Comparison of ENCODE assay signal across 22 cellular contexts in the genomic region with DNA sequence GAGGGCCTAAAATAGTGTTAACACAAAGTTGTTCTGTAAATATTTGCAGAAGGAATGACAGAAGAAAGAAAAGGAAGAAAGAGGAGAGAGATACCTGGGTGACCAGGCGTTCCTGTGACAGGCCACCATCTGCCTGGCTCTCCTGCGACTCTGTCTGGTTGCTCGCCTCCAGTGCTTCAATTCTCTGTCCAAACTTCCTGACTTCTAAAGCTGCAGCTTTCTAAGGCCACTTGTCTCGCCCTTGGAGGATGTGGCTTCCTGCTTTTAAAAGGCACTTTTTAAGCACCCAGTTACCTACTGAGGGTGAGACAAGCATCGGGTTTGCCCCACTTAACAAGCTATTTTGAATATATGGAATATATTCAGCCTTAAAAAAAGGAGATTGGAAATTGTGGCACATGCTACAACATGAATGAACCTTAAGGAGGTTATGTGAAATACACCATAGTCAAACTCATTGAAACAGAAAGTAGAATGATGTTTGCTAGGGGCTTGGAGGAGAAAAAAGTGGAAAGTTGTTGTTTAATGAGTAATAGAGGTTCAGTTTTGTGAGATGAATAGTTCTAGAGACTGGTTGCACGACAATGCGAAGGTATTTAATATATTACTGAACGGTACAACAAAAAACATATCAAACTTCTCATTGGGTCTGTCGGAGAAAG. TPM values are rescaled to one million over a fixed set of nuclear protein-coding genes. Genes with fewer than 3 reads are reported as not detected.
DNase-seq lines count a peak whose midpoint lies in the region; ATAC-seq and TF ChIP-seq lines count a peak whose summit lies in the region.
"Had no signal": no experiment of that assay in that cellular context is flagged by ENCODE, and none has a peak within 500 bp of the region (broad histone marks: within the 10 kb centered on the region; RNA-seq: fewer than 3 reads in every experiment).

No MANE protein-coding gene starts in this region.

- peak; percentile 46 for ATAC-seq in GM18867 (IDR thresholded peaks at IDR 0.05; ENCODE audit: unreplicated experiment)
- peak; percentile 65 for ATAC-seq in GM21737 (IDR thresholded peaks at IDR 0.05; ENCODE audit: unreplicated experiment)
- ATAC-seq in HG03354 (IDR thresholded peaks at IDR 0.05; ENCODE audit: poor library complexity, severe bottlenecking, unreplicated experiment), result peak; percentile 64
- ATAC-seq in HG03571 (IDR thresholded peaks at IDR 0.05; ENCODE audit: unreplicated experiment), result no peak
- ATAC-seq: Right ventricle myocardium inferior, T-cell had no signal

- no peaks in the 10 kb centered on the region for H3K36me3 ChIP-seq in left ventricle myocardium inferior
- H3K36me3 ChIP-seq: Peyer's patch had no signal

- no peak for DNase-seq in globus pallidus (ENCODE audit: low spot score)
- no peak for DNase-seq in activated CD4-positive, CD25-positive, alpha-beta regulatory T cell treated with anti-CD3 and anti-CD28 coated beads, Interleukin-2, amount 50 U/mL, for 72 hours
- no peak for DNase-seq in left ventricle myocardium inferior
- DNase-seq: CD4-positive, CD25-positive, alpha-beta regulatory T cell; DMS153; HCEC 1CT; KBM-7; NCI-H1417 treated with DMSO at 0.1 percent for 48 hours; NCI-H1930; NCI-H446; NCI-H774; Peyer's patch; SK-N-SH; T-cell; T1000 had no signal

- H3K4me3 ChIP-seq in left ventricle myocardium inferior, result no peak overlapping the region
- H3K4me3 ChIP-seq: Peyer's patch had no signal

- no peaks in the 10 kb centered on the region for H3K4me1 ChIP-seq in left ventricle myocardium inferior
- H3K4me1 ChIP-seq: Caco-2, Peyer's patch had no signal

- TF ChIP-seq CTCF in left ventricle myocardium inferior (IDR thresholded peaks at IDR 0.05; ENCODE audit: borderline replicate concordance), result no peak

- no peaks in the 10 kb centered on the region for H3K27me3 ChIP-seq in left ventricle myocardium inferior (ENCODE audit: low read depth)
- H3K27me3 ChIP-seq: Peyer's patch had no signal

- H3K27ac ChIP-seq in left ventricle myocardium inferior (replicated peaks), result no peak overlapping the region
- H3K27ac ChIP-seq: Peyer's patch had no signal

- intact Hi-C loops in left ventricle myocardium inferior (cut with micrococcal nuclease), result no loop called here

- peaks cover 12% of the 10 kb centered on the region for H3K9me3 ChIP-seq in left ventricle myocardium inferior (replicated peaks)
- H3K9me3 ChIP-seq: Caco-2, Peyer's patch, SK-N-SH had no signal

RNA-seq across cellular contexts. Expression of a gene that starts 32.8 kb away (rescaled TPM):
- total RNA-seq in left ventricle myocardium inferior, result 0.55 TPM
- total RNA-seq: B cell; Caco-2; CD4-positive, CD25-positive, alpha-beta regulatory T cell; T-cell had no signal
